ENCODE assay signal across 10 cellular contexts in the genomic region with DNA sequence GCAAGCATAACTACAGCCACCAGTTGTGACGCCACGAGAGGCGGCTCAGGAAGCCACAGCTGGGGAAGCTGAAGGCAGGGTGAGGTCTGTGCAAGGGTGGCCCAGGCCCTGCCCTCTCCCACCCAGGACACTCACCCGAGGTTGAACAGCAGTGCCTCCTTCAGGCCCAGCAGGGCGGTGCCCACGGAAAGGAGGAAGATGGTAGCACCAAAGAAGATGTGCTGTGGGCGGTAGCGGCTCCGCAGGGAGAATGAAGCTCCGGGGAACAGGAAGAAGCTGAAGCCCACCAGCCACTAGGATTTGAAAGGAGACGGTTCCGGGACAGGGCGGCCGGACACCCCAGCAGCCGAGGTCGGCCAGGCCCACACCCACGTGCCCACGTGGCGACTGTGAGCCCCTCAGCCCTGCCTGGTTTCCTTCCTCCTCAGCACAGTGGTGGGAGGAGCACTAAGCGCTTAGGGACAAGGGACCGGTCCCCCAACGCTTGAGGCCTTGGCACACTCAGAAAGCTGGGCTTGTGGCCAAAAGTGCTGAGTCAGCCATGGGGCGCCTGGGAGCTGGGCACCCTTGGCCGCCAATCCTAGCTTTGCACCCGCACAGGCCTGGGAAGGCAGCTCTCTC. TPM values are rescaled to one million over a fixed set of nuclear protein-coding genes. Genes with fewer than 3 reads are reported as not detected.
DNase-seq lines count a peak whose midpoint lies in the region; ATAC-seq and TF ChIP-seq lines count a peak whose summit lies in the region.
"Had no signal": no experiment of that assay in that cellular context is flagged by ENCODE, and none has a peak within 500 bp of the region (broad histone marks: within the 10 kb centered on the region; RNA-seq: fewer than 3 reads in every experiment).

No MANE protein-coding gene starts in this region.

- DNase-seq in activated naive CD8-positive, alpha-beta T cell treated with anti-CD3 and anti-CD28 coated beads, Interleukin-2, amount 10 ng/mL, durations not matched to agents 7 days and 5 days, result peak; percentile 68
- DNase-seq in activated naive CD8-positive, alpha-beta T cell treated with anti-CD3 and anti-CD28 coated beads for 36 hours, result no peak
- DNase-seq in T-helper 9 cell, result peak; percentile 45
- peak; percentile 88 for DNase-seq in epithelial cell of esophagus (ENCODE audit: low read depth)
- DNase-seq in naive thymus-derived CD8-positive, alpha-beta T cell, result peak in 9 of 10 donors; percentile 20 to 78 (median 45)
- DNase-seq in NCI-H2171 treated with DMSO at 0.1 percent for 48 hours (lab: John Stamatoyannopoulos, UW), result no peak
- DNase-seq in GM20000 (ENCODE audit: low spot score), result no peak

- H3K9me3 Mint-ChIP-seq in activated naive CD8-positive, alpha-beta T cell treated with anti-CD3 and anti-CD28 coated beads, Interleukin-2, amount 10 ng/mL, durations not matched to agents 7 days and 5 days, result no peaks in the 10 kb centered on the region
- H3K9me3 Mint-ChIP-seq in activated naive CD8-positive, alpha-beta T cell treated with anti-CD3 and anti-CD28 coated beads for 36 hours, result no peaks in the 10 kb centered on the region
- no peaks in the 10 kb centered on the region for H3K9me3 Mint-ChIP-seq in naive thymus-derived CD8-positive, alpha-beta T cell
- H3K9me3 Mint-ChIP-seq: activated naive CD4-positive, alpha-beta T cell treated with anti-CD3 and anti-CD28 coated beads, Interleukin-2, amount 50 U/mL, for 24 hours had no signal

- H3K4me1 Mint-ChIP-seq in activated naive CD8-positive, alpha-beta T cell treated with anti-CD3 and anti-CD28 coated beads, Interleukin-2, amount 10 ng/mL, durations not matched to agents 7 days and 5 days, result peaks cover 34% of the 10 kb centered on the region
- H3K4me1 Mint-ChIP-seq in activated naive CD8-positive, alpha-beta T cell treated with anti-CD3 and anti-CD28 coated beads for 36 hours, result peaks cover 15% of the 10 kb centered on the region
- peaks cover 13 to 41% (median 35%) of the 10 kb centered on the region in 4 donors for H3K4me1 Mint-ChIP-seq in naive thymus-derived CD8-positive, alpha-beta T cell

- peak; percentile 93 for ATAC-seq in activated naive CD8-positive, alpha-beta T cell treated with anti-CD3 and anti-CD28 coated beads, Interleukin-2, amount 10 ng/mL, durations not matched to agents 7 days and 5 days (ENCODE audit: low read depth)
- peak; percentile 91 to 98 for ATAC-seq in naive thymus-derived CD8-positive, alpha-beta T cell
- no peak for ATAC-seq in HG03571 (IDR thresholded peaks at IDR 0.05; ENCODE audit: unreplicated experiment)

- H3K36me3 Mint-ChIP-seq in activated naive CD8-positive, alpha-beta T cell treated with anti-CD3 and anti-CD28 coated beads, Interleukin-2, amount 10 ng/mL, durations not matched to agents 7 days and 5 days, result no peaks in the 10 kb centered on the region
- no peaks in the 10 kb centered on the region for H3K36me3 Mint-ChIP-seq in activated naive CD8-positive, alpha-beta T cell treated with anti-CD3 and anti-CD28 coated beads for 36 hours
- no peaks in the 10 kb centered on the region for H3K36me3 Mint-ChIP-seq in naive thymus-derived CD8-positive, alpha-beta T cell
- H3K36me3 Mint-ChIP-seq: activated naive CD4-positive, alpha-beta T cell treated with anti-CD3 and anti-CD28 coated beads, Interleukin-2, amount 50 U/mL, for 24 hours had no signal

- TF ChIP-seq CTCF in epithelial cell of esophagus (IDR thresholded peaks at IDR 0.05; ENCODE audit: insufficient read depth, low read depth, low read length, missing control alignments), result peak; percentile 40
- no peak for TF ChIP-seq CTCF in GM20000 (IDR thresholded peaks at IDR 0.05; ENCODE audit: extremely low read depth, missing control alignments)

- H3K27me3 Mint-ChIP-seq in activated naive CD8-positive, alpha-beta T cell treated with anti-CD3 and anti-CD28 coated beads, Interleukin-2, amount 10 ng/mL, durations not matched to agents 7 days and 5 days, result no peaks in the 10 kb centered on the region
- H3K27me3 Mint-ChIP-seq in activated naive CD8-positive, alpha-beta T cell treated with anti-CD3 and anti-CD28 coated beads for 36 hours, result peaks cover 15% of the 10 kb centered on the region
- H3K27me3 Mint-ChIP-seq in naive thymus-derived CD8-positive, alpha-beta T cell, result peaks cover 0 to 2% (median 0%) of the 10 kb centered on the region in 5 donors
- H3K27me3 Mint-ChIP-seq: activated naive CD4-positive, alpha-beta T cell treated with anti-CD3 and anti-CD28 coated beads, Interleukin-2, amount 50 U/mL, for 24 hours had no signal

- POLR2A ChIA-PET in activated naive CD8-positive, alpha-beta T cell treated with anti-CD3 and anti-CD28 coated beads, Interleukin-2, amount 10 ng/mL, durations not matched to agents 7 days and 5 days (lab: Charles Lee), result interaction anchor here (0.6 to 1.7 kb wide), 10 partner anchors 9 to 306 kb away, joined by 3 to 8 read pairs (median 4); no protein-coding TSS in a partner anchor
- POLR2A ChIA-PET in naive thymus-derived CD8-positive, alpha-beta T cell (lab: Charles Lee), result interaction anchor here (0.5 to 1.6 kb wide), 6 partner anchors 9 to 710 kb away, joined by 3 to 6 read pairs (median 3); no protein-coding TSS in a partner anchor

- peak overlapping the region; percentile 90 for H3K27ac Mint-ChIP-seq in activated naive CD8-positive, alpha-beta T cell treated with anti-CD3 and anti-CD28 coated beads, Interleukin-2, amount 10 ng/mL, durations not matched to agents 7 days and 5 days
- no peak overlapping the region for H3K27ac Mint-ChIP-seq in activated naive CD8-positive, alpha-beta T cell treated with anti-CD3 and anti-CD28 coated beads for 36 hours
- H3K27ac Mint-ChIP-seq in naive thymus-derived CD8-positive, alpha-beta T cell, result peak overlapping the region in 9 of 10 donors; percentile 14 to 87 (median 75)
- H3K27ac Mint-ChIP-seq: activated naive CD4-positive, alpha-beta T cell treated with anti-CD3 and anti-CD28 coated beads, Interleukin-2, amount 50 U/mL, for 24 hours had no signal

- peak overlapping the region; percentile 49 for H3K4me3 Mint-ChIP-seq in activated naive CD8-positive, alpha-beta T cell treated with anti-CD3 and anti-CD28 coated beads, Interleukin-2, amount 10 ng/mL, durations not matched to agents 7 days and 5 days
- H3K4me3 Mint-ChIP-seq in activated naive CD8-positive, alpha-beta T cell treated with anti-CD3 and anti-CD28 coated beads for 36 hours, result no peak overlapping the region
- H3K4me3 Mint-ChIP-seq in naive thymus-derived CD8-positive, alpha-beta T cell, result peak overlapping the region in 9 of 10 donors; percentile 29 to 71 (median 54)
- H3K4me3 Mint-ChIP-seq: activated naive CD4-positive, alpha-beta T cell treated with anti-CD3 and anti-CD28 coated beads, Interleukin-2, amount 50 U/mL, for 24 hours had no signal

- H3K4me3 ChIP-seq in epithelial cell of esophagus (ENCODE audit: low read length), result no peak overlapping the region
- H3K4me3 ChIP-seq: GM12878 had no signal

RNA-seq across cellular contexts. Expression of a gene that starts 11.0 kb away (rescaled TPM):
- 10 to 100 TPM; 29.1 to 32.0 TPM for total RNA-seq in activated naive CD8-positive, alpha-beta T cell treated with anti-CD3 and anti-CD28 coated beads, Interleukin-2, amount 10 ng/mL, durations not matched to agents 7 days and 5 days
- 1 to 10 TPM; 1.1 to 2.2 TPM for total RNA-seq in activated naive CD8-positive, alpha-beta T cell treated with anti-CD3 and anti-CD28 coated beads for 36 hours
- total RNA-seq in naive thymus-derived CD8-positive, alpha-beta T cell, result 1 to 10 TPM; 6.0 to 6.3 TPM
- polyA plus RNA-seq in naive thymus-derived CD8-positive, alpha-beta T cell, result 10 to 100 TPM in 1 of 3 donors, 1 to 10 TPM in 2; 1.2 to 10.3 (median 3.0) TPM

RNA-seq across cellular contexts. Expression of a gene that starts 41.8 kb away (rescaled TPM):
- 10 to 100 TPM; 18.2 to 19.3 TPM for total RNA-seq in activated naive CD8-positive, alpha-beta T cell treated with anti-CD3 and anti-CD28 coated beads, Interleukin-2, amount 10 ng/mL, durations not matched to agents 7 days and 5 days
- total RNA-seq in activated naive CD8-positive, alpha-beta T cell treated with anti-CD3 and anti-CD28 coated beads for 36 hours, result not detected
- 1 to 10 TPM; 1.2 to 1.9 TPM for total RNA-seq in naive thymus-derived CD8-positive, alpha-beta T cell
- polyA plus RNA-seq in naive thymus-derived CD8-positive, alpha-beta T cell, result under 1 TPM in 1 of 3 donors, not detected in 2; 0.15 TPM
- polyA plus RNA-seq: GM12878 had no signal

Comparison
In these comparisons a context has a peak if more than half of its experiments do, and no peak if none do; other contexts are left out.
1. DNase-seq: peak in activated naive CD8-positive, alpha-beta T cell treated with anti-CD3 and anti-CD28 coated beads, Interleukin-2, amount 10 ng/mL, durations not matched to agents 7 days and 5 days (single experiment), T-helper 9 cell (single experiment), epithelial cell of esophagus (single experiment) and naive thymus-derived CD8-positive, alpha-beta T cell (9 of 10); none in activated naive CD8-positive, alpha-beta T cell treated with anti-CD3 and anti-CD28 coated beads for 36 hours (single experiment), NCI-H2171 treated with DMSO at 0.1 percent for 48 hours (single experiment) and GM20000 (single experiment).
2. RNA of a gene that starts 11.0 kb away (total RNA-seq): 29.1 to 32.0 TPM in activated naive CD8-positive, alpha-beta T cell treated with anti-CD3 and anti-CD28 coated beads, Interleukin-2, amount 10 ng/mL, durations not matched to agents 7 days and 5 days; 6.0 to 6.3 TPM in naive thymus-derived CD8-positive, alpha-beta T cell and 1.1 to 2.2 TPM in activated naive CD8-positive, alpha-beta T cell treated with anti-CD3 and anti-CD28 coated beads for 36 hours; every median in the first group is over 4 times any median in the second.
3. RNA of a gene that starts 41.8 kb away (total RNA-seq): 18.2 to 19.3 TPM in activated naive CD8-positive, alpha-beta T cell treated with anti-CD3 and anti-CD28 coated beads, Interleukin-2, amount 10 ng/mL, durations not matched to agents 7 days and 5 days; 1.2 to 1.9 TPM in naive thymus-derived CD8-positive, alpha-beta T cell and not detected in activated naive CD8-positive, alpha-beta T cell treated with anti-CD3 and anti-CD28 coated beads for 36 hours; every median in the first group is over 4 times any median in the second.